Comparison of ENCODE assay signal across 2 cellular contexts in genomic region chr17:28280826-28281225, GRCh38.
TF ChIP-seq lines count a peak whose summit lies in the region.

No MANE protein-coding gene starts in this region.

TF ChIP-seq in A549, 52 proteins besides CTCF, POLR2A, EP300 and RAD21:
- no peak for TF ChIP-seq BCL3 (IDR thresholded peaks at IDR 0.05)
- no peak for TF ChIP-seq NR3C1 (IDR thresholded peaks at IDR 0.05)
- no peak for TF ChIP-seq SMC3 (IDR thresholded peaks at IDR 0.05)
- TF ChIP-seq ZC3H11A (IDR thresholded peaks at IDR 0.05) = no peak
- no peak for TF ChIP-seq ZSCAN20 (CRISPR knock-in tag; IDR thresholded peaks at IDR 0.05)
- TF ChIP-seq MAX (IDR thresholded peaks at IDR 0.05) = no peak
- no peak for TF ChIP-seq EHF (CRISPR knock-in tag; IDR thresholded peaks at IDR 0.05)
- no peak for TF ChIP-seq RNF2 (IDR thresholded peaks at IDR 0.05; ENCODE audit: borderline replicate concordance, low read depth)
- no peak for TF ChIP-seq MAFK (IDR thresholded peaks at IDR 0.05; ENCODE audit: partially characterized antibody)
- no peak for TF ChIP-seq MYC (IDR thresholded peaks at IDR 0.05; ENCODE audit: borderline replicate concordance, low read length)
- no peak for TF ChIP-seq USF2 (IDR thresholded peaks at IDR 0.05)

TF ChIP-seq in IMR-90, 13 proteins besides CTCF, POLR2A, EP300 and RAD21:
- no peak for TF ChIP-seq ELK1 (IDR thresholded peaks at IDR 0.05; ENCODE audit: borderline replicate concordance, low read depth, low read length)
- TF ChIP-seq RFX5 (IDR thresholded peaks at IDR 0.05; ENCODE audit: low read depth, low read length) = no peak
- TF ChIP-seq MAZ (IDR thresholded peaks at IDR 0.05; ENCODE audit: borderline replicate concordance, low read depth, low read length) = no peak
- no peak for TF ChIP-seq MXI1 (IDR thresholded peaks at IDR 0.05; ENCODE audit: borderline replicate concordance, low read depth, low read length)
- TF ChIP-seq CHD1 (IDR thresholded peaks at IDR 0.05; ENCODE audit: low read depth, low read length) = no peak
- no peak for TF ChIP-seq BHLHE40 (IDR thresholded peaks at IDR 0.05; ENCODE audit: low read depth, low read length)
- no peak for TF ChIP-seq RCOR1 (IDR thresholded peaks at IDR 0.05; ENCODE audit: insufficient replicate concordance, low read length)
- no peak for TF ChIP-seq FOS (IDR thresholded peaks at IDR 0.05; ENCODE audit: low read depth, low read length)
- no peak for TF ChIP-seq SMC3 (IDR thresholded peaks at IDR 0.05; ENCODE audit: low read depth, low read length)
- no peak for TF ChIP-seq NFE2L2 (IDR thresholded peaks at IDR 0.05; ENCODE audit: low read depth, low read length)
- TF ChIP-seq CEBPB (IDR thresholded peaks at IDR 0.05; ENCODE audit: low read depth, low read length) = no peak
- no peak for TF ChIP-seq USF2 (IDR thresholded peaks at IDR 0.05; ENCODE audit: low read depth, low read length)
